Comparison of ENCODE assay signal across 1 cellular context in the genomic region with DNA sequence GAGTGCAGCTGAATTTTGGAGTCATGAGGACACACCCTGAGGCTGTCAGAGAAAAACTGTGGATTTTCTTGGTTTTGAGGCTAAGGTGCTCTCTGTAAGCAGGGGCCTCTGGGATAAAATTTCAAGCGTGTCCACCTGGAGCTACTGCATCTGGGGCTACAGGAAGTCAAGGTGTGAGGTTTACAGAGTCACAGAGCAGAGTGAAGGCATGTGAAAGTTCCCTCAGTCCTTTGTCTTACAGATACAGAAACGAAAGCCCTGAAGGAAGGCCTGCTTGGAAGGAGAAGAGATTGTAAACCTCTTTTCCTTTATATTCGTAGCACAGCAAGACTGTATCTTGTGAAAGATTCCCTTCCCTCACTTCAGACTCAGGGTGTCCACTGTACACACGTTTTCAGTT.
TF ChIP-seq lines count a peak whose summit lies in the region.

No MANE protein-coding gene starts in this region.

TF ChIP-seq in WTC11, 78 proteins besides CTCF, POLR2A, EP300 and RAD21 (continued from another document):
- TF ChIP-seq KAT7 (CRISPR knock-in tag; IDR thresholded peaks at IDR 0.05; ENCODE audit: borderline replicate concordance) = no peak
- TF ChIP-seq, protein P1, sequence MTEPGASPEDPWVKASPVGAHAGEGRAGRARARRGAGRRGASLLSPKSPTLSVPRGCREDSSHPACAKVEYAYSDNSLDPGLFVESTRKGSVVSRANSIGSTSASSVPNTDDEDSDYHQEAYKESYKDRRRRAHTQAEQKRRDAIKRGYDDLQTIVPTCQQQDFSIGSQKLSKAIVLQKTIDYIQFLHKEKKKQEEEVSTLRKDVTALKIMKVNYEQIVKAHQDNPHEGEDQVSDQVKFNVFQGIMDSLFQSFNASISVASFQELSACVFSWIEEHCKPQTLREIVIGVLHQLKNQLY (CRISPR knock-in tag; IDR thresholded peaks at IDR 0.05) = no peak
- TF ChIP-seq NFE2L1 (CRISPR knock-in tag; IDR thresholded peaks at IDR 0.05) = no peak
